8 cellular contexts compared by ENCODE assay signal in the genomic region with DNA sequence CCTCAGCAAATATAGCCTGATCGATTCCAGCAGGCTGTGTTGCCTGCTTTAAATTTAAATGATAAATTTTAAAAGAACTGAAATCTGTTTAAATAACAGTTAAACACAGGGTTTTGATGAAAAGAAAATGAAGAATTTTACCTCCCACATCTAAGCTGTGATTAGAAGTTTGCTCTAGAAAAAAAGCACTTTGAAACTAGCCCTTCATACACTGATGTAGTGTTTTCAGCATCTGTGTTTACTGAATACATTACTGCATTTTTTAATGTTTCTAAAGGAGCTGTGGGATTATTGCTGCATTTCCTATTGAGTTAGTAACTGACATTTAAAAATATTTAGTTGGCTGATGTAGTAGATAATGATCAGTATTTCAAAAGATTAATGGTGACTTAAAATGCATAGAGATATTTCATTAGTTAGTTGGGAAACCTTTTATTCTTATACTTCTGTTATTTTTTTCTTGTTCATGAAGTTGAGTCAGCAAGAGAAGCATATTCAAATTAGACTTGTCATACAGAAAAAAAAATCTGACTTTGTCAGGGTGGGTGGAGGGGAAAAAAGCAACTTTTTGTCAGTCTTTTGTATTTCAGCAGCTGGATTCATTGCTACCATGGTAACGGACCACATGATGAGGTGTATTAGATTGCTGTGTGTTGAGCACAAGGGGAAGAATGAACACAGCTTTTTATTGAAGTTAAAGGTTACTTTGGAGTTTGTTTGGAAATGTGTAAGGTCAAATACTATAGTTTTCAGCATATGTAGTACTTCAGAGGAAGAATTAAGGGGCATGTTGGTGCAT. TPM values are rescaled to one million over a fixed set of nuclear protein-coding genes. Genes with fewer than 3 reads are reported as not detected.
A peak's percentile ranks its signal among the peaks of the same experiment; 100 is the strongest.
DNase-seq lines count a peak whose midpoint lies in the region; ATAC-seq, FAIRE-seq and TF ChIP-seq lines count a peak whose summit lies in the region.

Gene DTNA, plus strand, starts transcription at position 668 of the 799 bp plus-strand sequence. CDS start 45,679 bp downstream, outside the sequence.

- H3K4me1 ChIP-seq in left lung: peaks cover 9 to 16% of the 10 kb centered on the region in 2 donors
- peaks cover 28 to 39% of the 10 kb centered on the region in 2 donors for H3K4me1 ChIP-seq in thyroid gland

- H3K27me3 ChIP-seq in left lung (no peaks in the 10 kb centered on the region), thyroid gland (no peaks in the 10 kb centered on the region)

- TF ChIP-seq POLR2A in thyroid gland (IDR thresholded peaks at IDR 0.05): no peak

- no peaks in the 10 kb centered on the region for H3K36me3 ChIP-seq in left lung
- no peaks in the 10 kb centered on the region for H3K36me3 ChIP-seq in thyroid gland

- WGBS in thyroid gland, 2 donors: 70 to 76% methylated on average over 2 of the region's 2 CpGs

- FAIRE-seq in colon (lab: Jason Lieb, UNC): peak; percentile 60

- H3K4me3 ChIP-seq in left lung (no peak within 1 kb of the TSS), thyroid gland (replicated peaks in 1 of 3) (no peak within 1 kb of the TSS)

- peak; percentile 62 for DNase-seq in Caki2 (ENCODE audit: low read depth)
- DNase-seq in NCI-H2227 treated with DMSO at 0.1 percent for 48 hours (lab: John Stamatoyannopoulos, UW): peak; percentile 47
- DNase-seq in left lung: no peak
- no peak for DNase-seq in thyroid gland
- no peak for DNase-seq in stimulated activated CD4-positive, alpha-beta T cell treated with anti-CD3 and anti-CD28 coated beads, Interleukin-15, amount 100 ng/mL, for 24 hours
- no peak for DNase-seq in GDM1 (lab: John Stamatoyannopoulos, UW)

- in situ Hi-C loops in Caki2 (cut with HindIII; ENCODE audit: low pct_unique_long_range_greater_than_20kb, low sequenced_read_pairs): no loop called here

- H3K27ac ChIP-seq in left lung (peak within 1 kb of the TSS; percentile 54 to 72), thyroid gland (peak within 1 kb of the TSS in 2 of 3 donors; percentile 34 to 57)

- H3K9me3 ChIP-seq in left lung (no peaks in the 10 kb centered on the region), thyroid gland (no peaks in the 10 kb centered on the region)

- intact Hi-C loops in left lung (cut with DNase I): no loop called here
- intact Hi-C loops in thyroid gland (cut with DNase I): no loop called here

- TF ChIP-seq CTCF in left lung (IDR thresholded peaks at IDR 0.05) (no peak), thyroid gland (IDR thresholded peaks at IDR 0.05) (no peak)

- peak; percentile 81 for ATAC-seq in left lung
- no peak for ATAC-seq in HG02798 (IDR thresholded peaks at IDR 0.05; ENCODE audit: poor library complexity, unreplicated experiment)

RNA-seq across cellular contexts. Expression of gene DTNA, which starts in this region (rescaled TPM):
- 0.14 and 0.34 TPM in 2 replicates for total RNA-seq in Caki2 (2014; rRNA removed; shearing (Covaris generic); ENCODE audit: low replicate concordance)
- total RNA-seq in left lung (10 to 100 TPM; 12.0 to 12.7 TPM), thyroid gland (100 to 1,000 TPM in 2 of 4 donors, 10 to 100 TPM in 2; 81.0 to 236 (median 119) TPM)

Comparison
In these comparisons a context has a peak if more than half of its experiments do, and no peak if none do; other contexts are left out.
1. Peak in DNase-seq in Caki2; RNA of the gene not detected or under 1 TPM.